In the genomic region with DNA sequence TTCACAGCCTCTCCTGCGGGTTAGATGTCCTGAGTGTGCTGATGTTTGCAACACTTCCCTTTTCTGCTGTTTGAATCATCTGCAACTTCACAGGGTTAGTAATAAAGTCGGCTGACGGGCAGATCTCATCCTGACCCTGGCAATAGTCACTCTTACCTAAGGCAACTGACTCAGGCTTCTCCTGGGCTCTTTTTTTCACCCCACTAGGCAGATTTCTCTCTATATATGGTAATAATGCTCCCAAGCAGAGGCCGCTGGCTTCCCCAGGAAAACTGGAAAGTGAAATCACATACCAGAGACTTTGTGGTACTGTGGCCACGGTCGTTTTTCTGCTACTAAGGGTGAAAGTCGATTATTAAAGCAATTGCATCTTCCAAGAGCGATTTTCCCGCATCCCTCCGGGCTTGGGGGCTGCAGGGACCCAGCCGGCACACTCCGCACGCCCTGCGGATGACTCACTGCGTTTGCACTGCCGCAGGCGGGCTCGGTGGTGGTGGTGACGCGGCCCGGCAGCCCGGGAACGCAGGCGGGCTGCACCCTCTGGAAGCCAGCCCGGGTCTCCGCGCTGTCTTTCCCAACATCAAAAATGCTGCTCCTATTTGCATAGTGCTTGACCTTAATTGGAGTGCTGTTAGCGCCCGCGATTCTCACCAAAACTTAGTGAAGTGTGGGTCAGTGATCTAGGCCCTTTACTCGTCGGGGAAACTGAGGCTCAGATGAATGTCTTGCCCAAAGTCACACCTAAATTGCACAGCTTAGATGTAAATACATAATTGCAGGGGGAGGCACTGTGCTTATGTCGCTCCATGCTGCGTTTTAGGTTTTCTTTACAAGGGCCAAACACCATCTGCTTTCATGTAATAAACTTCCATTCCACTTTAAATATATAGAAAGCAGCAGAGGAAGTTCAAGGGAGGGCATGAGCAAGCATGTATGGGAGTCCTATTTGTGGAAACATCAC, we compare ENCODE assay signal across 8 cellular contexts. TPM values are rescaled to one million over a fixed set of nuclear protein-coding genes. Genes with fewer than 3 reads are reported as not detected.
DNase-seq lines count a peak whose midpoint lies in the region; ATAC-seq and TF ChIP-seq lines count a peak whose summit lies in the region.

No MANE protein-coding gene starts in this region.

- H3K4me1 ChIP-seq in thyroid gland = peaks cover 0 to 2% of the 10 kb centered on the region in 2 donors

- no peaks in the 10 kb centered on the region for H3K27me3 ChIP-seq in thyroid gland

- H3K27ac ChIP-seq in thyroid gland = peak overlapping the region; percentile 7 to 72 (median 24)

- TF ChIP-seq CTCF in thyroid gland (IDR thresholded peaks at IDR 0.05) = no peak

- DNase-seq in NCI-H526 (lab: John Stamatoyannopoulos, UW) (peak; percentile 29 to 69), fibroblast of gingiva (ENCODE audit: low read depth) (peak; percentile 93), myocyte (ENCODE audit: low read depth) (peak; percentile 88), thyroid gland (peak; percentile 42 to 47), NCI-H1417 treated with DMSO at 0.1 percent for 48 hours (lab: John Stamatoyannopoulos, UW) (no peak)
- peak; percentile 58 for DNase-seq in activated T-cell treated with anti-CD3 and anti-CD28 coated beads, Interleukin-2, amount 50 U/mL, for 1 hour

- peak in 1 of 2 donors; percentile 26 for TF ChIP-seq POLR2A in thyroid gland (IDR thresholded peaks at IDR 0.05)

- WGBS in thyroid gland, 2 donors = 15 to 17% methylated on average over 17 to 28 of the region's 34 CpGs

- no peaks in the 10 kb centered on the region for H3K36me3 ChIP-seq in thyroid gland

- H3K9me3 ChIP-seq in thyroid gland = no peaks in the 10 kb centered on the region

- peak; percentile 78 for ATAC-seq in HG02759 (IDR thresholded peaks at IDR 0.05; ENCODE audit: unreplicated experiment)

- intact Hi-C loops in thyroid gland (cut with DNase I) = no loop called here

- peak overlapping the region; percentile 56; the same call in 1 of the 2 replicates for H3K4me3 ChIP-seq in GM08714 (ENCODE audit: low read length)
- peak overlapping the region in 2 of 3 donors; percentile 8 to 15 for H3K4me3 ChIP-seq in thyroid gland (replicated peaks in 1 of 3)

RNA-seq across cellular contexts. Expression of gene ITGB1, which starts 47.6 kb away (rescaled TPM):
- 954 and 1,245 TPM in 2 replicates for total RNA-seq in myocyte
- polyA plus RNA-seq in myocyte (2012) = 869 TPM
- total RNA-seq in thyroid gland = 100 to 1,000 TPM; 264 to 699 (median 417) TPM
